Comparison of ENCODE assay signal across 22 cellular contexts in genomic region chr11:30312243-30312642, GRCh38.
"Had no signal": no experiment of that assay in that cellular context is flagged by ENCODE, and none has a peak within 500 bp of the region (broad histone marks: within the 10 kb centered on the region; RNA-seq: fewer than 3 reads in every experiment).

No MANE protein-coding gene starts in this region.

- ATAC-seq: activated T-cell treated with anti-CD3 and anti-CD28 coated beads, Interleukin-2, amount 50 U/mL, for 4 hours; PC-3 had no signal

- H3K27me3 ChIP-seq: colonic mucosa had no signal

- DNase-seq: activated B cell treated with CpG ODN at 0.5 μM for 24 hours; activated CD4-positive, alpha-beta memory T cell treated with anti-CD3 and anti-CD28 coated beads for 36 hours; activated CD4-positive, alpha-beta T cell treated with anti-CD3 and anti-CD28 coated beads for 1 hour; activated CD4-positive, alpha-beta T cell treated with anti-CD3 and anti-CD28 coated beads, Interleukin-2, amount 10 ng/mL, durations not matched to agents 24 days and 14 days; activated CD8-positive, alpha-beta memory T cell treated with anti-CD3 and anti-CD28 coated beads for 24 hours; activated gamma-delta T cell; activated naive CD4-positive, alpha-beta T cell treated with anti-CD3 and anti-CD28 coated beads for 36 hours; activated T-cell treated with anti-CD3 and anti-CD28 coated beads, Interleukin-2, amount 50 U/mL, for 4 hours; caudate nucleus; colonic mucosa; NCI-H1105 treated with DMSO at 0.1 percent for 48 hours; NCI-H1436 treated with DMSO at 0.1 percent for 48 hours; NCI-H187; NCI-H2081; NCI-H510A treated with DMSO at 0.1 percent for 48 hours; NCI-H69; PC-3; SHP77 treated with DMSO at 0.1 percent for 48 hours; T-helper 9 cell had no signal

- H3K4me1 Mint-ChIP-seq: activated B cell treated with CpG ODN at 0.5 μM for 24 hours had no signal

- FAIRE-seq: RCC 7860 had no signal

- H3K4me3 Mint-ChIP-seq: activated B cell treated with CpG ODN at 0.5 μM for 24 hours; activated CD4-positive, alpha-beta memory T cell treated with anti-CD3 and anti-CD28 coated beads for 36 hours; activated CD4-positive, alpha-beta T cell treated with anti-CD3 and anti-CD28 coated beads, Interleukin-2, amount 10 ng/mL, durations not matched to agents 24 days and 14 days; activated naive CD4-positive, alpha-beta T cell treated with anti-CD3 and anti-CD28 coated beads for 36 hours; activated naive CD8-positive, alpha-beta T cell; activated T-cell treated with anti-CD3 and anti-CD28 coated beads, Interleukin-2, amount 50 U/mL, for 4 hours; T-helper 1 cell treated with Interleukin-12 subunit alpha and Interleukin-12 subunit beta and Interleukin-4 antibody, amounts not matched to agents 30 μg/mL and 1 μg/mL, for 36 hours had no signal

- H3K9me3 ChIP-seq: colonic mucosa had no signal

- H3K4me3 ChIP-seq: colonic mucosa had no signal

- H3K27ac ChIP-seq: colonic mucosa had no signal

- H3K4me1 ChIP-seq: colonic mucosa had no signal

- H3K9me3 Mint-ChIP-seq: T-helper 1 cell treated with Interleukin-12 subunit alpha and Interleukin-12 subunit beta and Interleukin-4 antibody, amounts not matched to agents 30 μg/mL and 1 μg/mL, for 36 hours had no signal

- H3K27ac Mint-ChIP-seq: activated B cell treated with CpG ODN at 0.5 μM for 24 hours; activated CD4-positive, alpha-beta memory T cell treated with anti-CD3 and anti-CD28 coated beads for 36 hours; activated CD4-positive, alpha-beta T cell treated with anti-CD3 and anti-CD28 coated beads, Interleukin-2, amount 10 ng/mL, durations not matched to agents 24 days and 14 days; activated naive CD4-positive, alpha-beta T cell treated with anti-CD3 and anti-CD28 coated beads for 36 hours; activated naive CD8-positive, alpha-beta T cell; T-helper 1 cell treated with Interleukin-12 subunit alpha and Interleukin-12 subunit beta and Interleukin-4 antibody, amounts not matched to agents 30 μg/mL and 1 μg/mL, for 36 hours had no signal

- H3K36me3 ChIP-seq: colonic mucosa had no signal
